In the genomic region with DNA sequence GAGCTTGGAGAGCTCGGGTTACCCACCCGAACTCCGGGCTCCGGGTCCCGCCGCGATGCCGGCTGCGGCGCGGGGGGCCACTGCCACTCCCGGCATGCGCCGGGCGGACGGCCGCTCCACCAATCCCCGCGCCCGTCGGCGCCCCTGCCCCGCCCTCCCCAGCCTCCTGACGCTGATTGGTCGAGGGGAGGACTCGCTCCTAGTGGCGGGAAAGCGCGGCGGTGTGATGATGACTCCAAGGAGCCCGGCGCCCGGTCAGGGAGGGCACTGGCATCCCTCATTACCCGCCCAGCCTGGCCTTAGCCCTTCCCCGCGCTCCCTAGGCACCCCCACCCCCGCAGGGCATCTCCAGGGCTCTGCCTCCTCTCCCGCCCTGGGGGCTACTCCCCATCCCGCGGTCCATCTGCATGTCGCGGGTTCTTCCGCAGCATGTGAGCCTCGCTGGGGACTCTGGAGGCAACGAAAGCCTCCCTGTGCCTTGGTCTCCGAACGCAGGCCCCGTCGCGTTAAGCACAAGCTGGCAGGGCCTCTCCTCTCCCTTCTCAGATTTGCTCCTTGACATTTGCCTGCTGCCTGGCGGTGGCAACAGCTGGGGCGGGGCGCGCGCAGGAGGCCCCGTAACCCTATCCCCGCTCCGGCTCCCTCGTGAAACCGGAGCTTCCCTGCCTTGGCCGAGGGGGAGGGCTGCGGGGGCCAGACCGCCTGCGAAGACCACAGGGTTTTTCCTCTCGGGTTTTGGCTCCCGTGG, we compare ENCODE assay signal across 8 cellular contexts. TPM values are rescaled to one million over a fixed set of nuclear protein-coding genes. Genes with fewer than 3 reads are reported as not detected.
DNase-seq lines count a peak whose midpoint lies in the region; ATAC-seq and TF ChIP-seq lines count a peak whose summit lies in the region.

No MANE protein-coding gene starts in this region.

- intact Hi-C loops in HCT116 (cut with micrococcal nuclease) = loop anchor here (5.0 kb wide), 1 partner anchor 32 kb away; no protein-coding TSS in a partner anchor

- H4K20me1 ChIP-seq in HCT116 (ENCODE audit: insufficient read depth) = no peaks in the 10 kb centered on the region

- TF ChIP-seq CTCF in HCT116 (IDR thresholded peaks at IDR 0.05 in 2 of 3, conservative IDR thresholded peaks at IDR 0.05 in 1 of 3; ENCODE audit: borderline replicate concordance in 1 of 3, insufficient read depth in 1 of 3, low read depth in 2 of 3, low read length in 2 of 3) = no peak

- peak overlapping the region; percentile 41 for H2AFZ ChIP-seq in HCT116 (ENCODE audit: low read depth, low read length, poor library complexity, severe bottlenecking)

- H3K27ac ChIP-seq in HCT116 (ENCODE audit: low read depth, low read length) (peak overlapping the region; percentile 44), substantia nigra (ENCODE audit: low read depth, low read length, poor library complexity, severe bottlenecking) (peak overlapping the region; percentile 42)

- peak overlapping the region; percentile 74 to 93 for H3K4me3 ChIP-seq in HCT116 (replicated peaks in 1 of 2; ENCODE audit: low read depth in 1 of 2, low read length in 2 of 2)

- H3K9me2 ChIP-seq in HCT116 (ENCODE audit: insufficient read depth) = no peaks in the 10 kb centered on the region

- no peaks in the 10 kb centered on the region for H3K36me3 ChIP-seq in HCT116 (ENCODE audit: control insufficient read depth in 1 of 2, insufficient read depth in 2 of 2, low read length in 2 of 2)

- TF ChIP-seq POLR2A in HCT116 (IDR thresholded peaks at IDR 0.05; ENCODE audit: borderline replicate concordance, extremely low read depth, insufficient read depth, insufficient read length) = no peak

- no peaks in the 10 kb centered on the region for H3K79me2 ChIP-seq in HCT116 (ENCODE audit: insufficient read depth, low read length)

- H3K4me1 ChIP-seq in HCT116 (ENCODE audit: control insufficient read depth in 1 of 2, insufficient read depth in 2 of 2, low read length in 2 of 2) = peaks cover 5 to 17% of the 10 kb centered on the region in 2 experiments; a peak in 2 of 4 replicates

- H3K9me3 ChIP-seq in HCT116 (ENCODE audit: control insufficient read depth in 1 of 2, insufficient read depth in 1 of 2, low read depth in 1 of 2, low read length in 2 of 2) = no peaks in the 10 kb centered on the region

- peak; percentile 93 for ATAC-seq in HCT116

- POLR2A ChIA-PET in HCT116 (lab: Charles Lee) = no interaction called here

- BruUV-seq in HCT116 (replicated peaks; lab: Mats Ljungman, UMichigan) = no TSS peak

- CTCF ChIA-PET in HCT116 (lab: Charles Lee) = no interaction called here

- no peak for TF ChIP-seq RAD21 in HCT116 (IDR thresholded peaks at IDR 0.05; ENCODE audit: low read depth)

- H3K9ac ChIP-seq in HCT116 (ENCODE audit: low read length) = peak overlapping the region; percentile 83

- in situ Hi-C loops in SK-MEL-5 (cut with HindIII; ENCODE audit: low pct_unique_long_range_greater_than_20kb, low sequenced_read_pairs) = no loop called here

- peak; percentile 80 for DNase-seq in GDM1 (lab: John Stamatoyannopoulos, UW)
- DNase-seq in HCT116 (ENCODE audit: low read depth, low spot score) = peak; percentile 61
- peak; percentile 91 for DNase-seq in NAMALWA (ENCODE audit: low spot score)
- peak; percentile 76 for DNase-seq in SK-MEL-5 (ENCODE audit: low read depth, low spot score)
- DNase-seq in activated naive CD4-positive, alpha-beta T cell treated with Interleukin-2 at 50 U/mL for 16 hours = peak; percentile 93
- DNase-seq in globus pallidus (ENCODE audit: low spot score) = peak; percentile 74
- peak; percentile 83 for DNase-seq in occipital lobe (lab: John Stamatoyannopoulos, UW)
- DNase-seq in substantia nigra (lab: John Stamatoyannopoulos, UW) = peak; percentile 33 to 95 (median 77)

- no peaks in the 10 kb centered on the region for H3K27me3 ChIP-seq in HCT116 (ENCODE audit: insufficient read depth, low read length)

- peak overlapping the region; percentile 100 for H3K4me2 ChIP-seq in HCT116 (ENCODE audit: low read length)

- RAD21 ChIA-PET in HCT116 (lab: Charles Lee; ENCODE audit: low non-redundant PET in 1 of 2, low total read pairs in 2 of 2, uncharacterized antibody in 2 of 2, unreplicated experiment in 2 of 2) = no interaction called here

TF ChIP-seq in HCT116, 20 proteins besides CTCF, POLR2A, EP300 and RAD21:
- TF ChIP-seq, protein P1, sequence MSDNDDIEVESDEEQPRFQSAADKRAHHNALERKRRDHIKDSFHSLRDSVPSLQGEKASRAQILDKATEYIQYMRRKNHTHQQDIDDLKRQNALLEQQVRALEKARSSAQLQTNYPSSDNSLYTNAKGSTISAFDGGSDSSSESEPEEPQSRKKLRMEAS (IDR thresholded peaks at IDR 0.05) = peak; percentile 90
- TF ChIP-seq JUND (IDR thresholded peaks at IDR 0.05) = no peak
- no peak for TF ChIP-seq EZH2phosphoT487 (IDR thresholded peaks at IDR 0.05; ENCODE audit: borderline replicate concordance)
- no peak for TF ChIP-seq ZNF274 (IDR thresholded peaks at IDR 0.05; ENCODE audit: low read depth, low read length)
- no peak for TF ChIP-seq EZH2 (IDR thresholded peaks at IDR 0.05)
- TF ChIP-seq SIN3A (IDR thresholded peaks at IDR 0.05; ENCODE audit: low read depth) = no peak
- TF ChIP-seq FOSL1 (IDR thresholded peaks at IDR 0.05; ENCODE audit: low read depth) = no peak
- TF ChIP-seq SRF (IDR thresholded peaks at IDR 0.05; ENCODE audit: low read depth) = no peak
- TF ChIP-seq, protein P2, sequence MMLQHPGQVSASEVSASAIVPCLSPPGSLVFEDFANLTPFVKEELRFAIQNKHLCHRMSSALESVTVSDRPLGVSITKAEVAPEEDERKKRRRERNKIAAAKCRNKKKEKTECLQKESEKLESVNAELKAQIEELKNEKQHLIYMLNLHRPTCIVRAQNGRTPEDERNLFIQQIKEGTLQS (IDR thresholded peaks at IDR 0.05) = no peak
- TF ChIP-seq SP1 (IDR thresholded peaks at IDR 0.05; ENCODE audit: low read depth) = peak; percentile 70
- peak; percentile 82 for TF ChIP-seq POLR2AphosphoS5 (IDR thresholded peaks at IDR 0.05; ENCODE audit: low read depth, low read length)
- no peak; the same call in 1 of the 2 replicates for TF ChIP-seq CBX3 (IDR thresholded peaks at IDR 0.05; ENCODE audit: low read depth)
- TF ChIP-seq, protein P3, sequence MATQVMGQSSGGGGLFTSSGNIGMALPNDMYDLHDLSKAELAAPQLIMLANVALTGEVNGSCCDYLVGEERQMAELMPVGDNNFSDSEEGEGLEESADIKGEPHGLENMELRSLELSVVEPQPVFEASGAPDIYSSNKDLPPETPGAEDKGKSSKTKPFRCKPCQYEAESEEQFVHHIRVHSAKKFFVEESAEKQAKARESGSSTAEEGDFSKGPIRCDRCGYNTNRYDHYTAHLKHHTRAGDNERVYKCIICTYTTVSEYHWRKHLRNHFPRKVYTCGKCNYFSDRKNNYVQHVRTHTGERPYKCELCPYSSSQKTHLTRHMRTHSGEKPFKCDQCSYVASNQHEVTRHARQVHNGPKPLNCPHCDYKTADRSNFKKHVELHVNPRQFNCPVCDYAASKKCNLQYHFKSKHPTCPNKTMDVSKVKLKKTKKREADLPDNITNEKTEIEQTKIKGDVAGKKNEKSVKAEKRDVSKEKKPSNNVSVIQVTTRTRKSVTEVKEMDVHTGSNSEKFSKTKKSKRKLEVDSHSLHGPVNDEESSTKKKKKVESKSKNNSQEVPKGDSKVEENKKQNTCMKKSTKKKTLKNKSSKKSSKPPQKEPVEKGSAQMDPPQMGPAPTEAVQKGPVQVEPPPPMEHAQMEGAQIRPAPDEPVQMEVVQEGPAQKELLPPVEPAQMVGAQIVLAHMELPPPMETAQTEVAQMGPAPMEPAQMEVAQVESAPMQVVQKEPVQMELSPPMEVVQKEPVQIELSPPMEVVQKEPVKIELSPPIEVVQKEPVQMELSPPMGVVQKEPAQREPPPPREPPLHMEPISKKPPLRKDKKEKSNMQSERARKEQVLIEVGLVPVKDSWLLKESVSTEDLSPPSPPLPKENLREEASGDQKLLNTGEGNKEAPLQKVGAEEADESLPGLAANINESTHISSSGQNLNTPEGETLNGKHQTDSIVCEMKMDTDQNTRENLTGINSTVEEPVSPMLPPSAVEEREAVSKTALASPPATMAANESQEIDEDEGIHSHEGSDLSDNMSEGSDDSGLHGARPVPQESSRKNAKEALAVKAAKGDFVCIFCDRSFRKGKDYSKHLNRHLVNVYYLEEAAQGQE (IDR thresholded peaks at IDR 0.05; ENCODE audit: low read depth) = no peak
- TF ChIP-seq TCF7L2 (IDR thresholded peaks at IDR 0.05; ENCODE audit: borderline replicate concordance, extremely low read depth, insufficient read depth, insufficient read length) = no peak

RNA-seq across cellular contexts. Expression of a gene that starts 1.7 kb away (rescaled TPM):
- total RNA-seq in HCT116 (2021; ENCODE audit: unreplicated experiment) (10.3 TPM), occipital lobe (0.16 TPM)
- polyA plus RNA-seq in HCT116 (2012) = 5.5 and 7.0 TPM in 2 replicates
- total RNA-seq in SK-MEL-5 (2014; rRNA removed; shearing (Covaris generic)) = not detected in 2 replicates
- polyA plus RNA-seq in SK-MEL-5 (2015; cell fraction: cytosol; rRNA removed) = 0.35 and 0.55 TPM in 2 replicates
- polyA plus RNA-seq in SK-MEL-5 (2015; cell fraction: nucleus; rRNA removed) = 3.9 and 9.8 TPM in 2 replicates

RNA-seq across cellular contexts. Expression of a gene that starts 16.4 kb away (rescaled TPM):
- total RNA-seq in HCT116 (2021; ENCODE audit: unreplicated experiment) = 47.0 TPM
- 30.7 and 33.6 TPM in 2 replicates for polyA plus RNA-seq in HCT116 (2012)
- 10.1 and 10.4 TPM in 2 replicates for total RNA-seq in SK-MEL-5 (2014; rRNA removed; shearing (Covaris generic))
- polyA plus RNA-seq in SK-MEL-5 (2015; cell fraction: cytosol; rRNA removed) = 19.8 and 32.2 TPM in 2 replicates
- polyA plus RNA-seq in SK-MEL-5 (2015; cell fraction: nucleus; rRNA removed) = 95.0 and 104 TPM in 2 replicates
- 15.1 TPM for total RNA-seq in occipital lobe

RNA-seq across cellular contexts. Expression of a gene that starts 33.9 kb away (rescaled TPM):
- 361 TPM for total RNA-seq in HCT116 (2021; ENCODE audit: unreplicated experiment)
- polyA plus RNA-seq in HCT116 (2012) = 328 and 355 TPM in 2 replicates
- 191 and 198 TPM in 2 replicates for total RNA-seq in SK-MEL-5 (2014; rRNA removed; shearing (Covaris generic))
- 228 and 267 TPM in 2 replicates for polyA plus RNA-seq in SK-MEL-5 (2015; cell fraction: cytosol; rRNA removed)
- polyA plus RNA-seq in SK-MEL-5 (2015; cell fraction: nucleus; rRNA removed) = 527 and 642 TPM in 2 replicates
- 56.6 TPM for total RNA-seq in occipital lobe

RNA-seq across cellular contexts. Expression of a gene that starts 45.0 kb away (rescaled TPM):
- 13.4 TPM for total RNA-seq in HCT116 (2021; ENCODE audit: unreplicated experiment)
- polyA plus RNA-seq in HCT116 (2012) = 8.6 and 10.0 TPM in 2 replicates
- total RNA-seq in SK-MEL-5 (2014; rRNA removed; shearing (Covaris generic)) = 10.3 and 11.9 TPM in 2 replicates
- polyA plus RNA-seq in SK-MEL-5 (2015; cell fraction: cytosol; rRNA removed) = 9.5 and 11.4 TPM in 2 replicates
- 25.6 and 29.9 TPM in 2 replicates for polyA plus RNA-seq in SK-MEL-5 (2015; cell fraction: nucleus; rRNA removed)
- total RNA-seq in occipital lobe = 17.8 TPM

RNA-seq across cellular contexts. Expression of a gene that starts 51.8 kb away (rescaled TPM):
- total RNA-seq in HCT116 (2021; ENCODE audit: unreplicated experiment) (0.27 TPM), occipital lobe (not detected)
- 0.05 and 0.09 TPM in 2 replicates for polyA plus RNA-seq in HCT116 (2012)
- not detected in 2 replicates for total RNA-seq in SK-MEL-5 (2014; rRNA removed; shearing (Covaris generic))
- not detected in 2 replicates for polyA plus RNA-seq in SK-MEL-5 (2015; cell fraction: cytosol; rRNA removed)
- polyA plus RNA-seq in SK-MEL-5 (2015; cell fraction: nucleus; rRNA removed) = not detected in 2 replicates

Comparison
In these comparisons a context has a peak if more than half of its experiments do, and no peak if none do; other contexts are left out.
1. Peak in every context shown above with its lines: DNase-seq, ATAC-seq, H3K4me3 ChIP-seq and H3K27ac ChIP-seq.